Comparison of ENCODE assay signal across 15 cellular contexts in genomic region chr5:150505041-150505511, GRCh38. TPM values are rescaled to one million over a fixed set of nuclear protein-coding genes. Genes with fewer than 3 reads are reported as not detected.
DNase-seq lines count a peak whose midpoint lies in the region; ATAC-seq and TF ChIP-seq lines count a peak whose summit lies in the region.
"Had no signal": no experiment of that assay in that cellular context is flagged by ENCODE, and none has a peak within 500 bp of the region (broad histone marks: within the 10 kb centered on the region; RNA-seq: fewer than 3 reads in every experiment).

No MANE protein-coding gene starts in this region.

- DNase-seq in A172 (ENCODE audit: low spot score) (peak; percentile 97), WERI-Rb-1 (no peak), sigmoid colon (no peak), occipital lobe (lab: John Stamatoyannopoulos, UW) (no peak), natural killer cell (no peak)
- DNase-seq in activated CD4-positive, alpha-beta T cell treated with anti-CD3 and anti-CD28 coated beads, Interleukin-2, amount 50 U/mL, for 48 hours, result no peak
- no peak for DNase-seq in activated CD4-positive, alpha-beta T cell treated with anti-CD3 and anti-CD28 coated beads for 1 hour
- DNase-seq: activated CD8-positive, alpha-beta memory T cell treated with anti-CD3 and anti-CD28 coated beads, Interleukin-2, amount 50 U/mL, for 4 hours; MM.1S; naive B cell; right lobe of liver had no signal

- no peaks in the 10 kb centered on the region for H3K36me3 Mint-ChIP-seq in natural killer cell
- H3K36me3 Mint-ChIP-seq: activated naive CD4-positive, alpha-beta T cell treated with anti-CD3 and anti-CD28 coated beads, Interleukin-2, amount 50 U/mL, for 72 hours; naive B cell; WTC11 had no signal

- H3K9me3 ChIP-seq in WERI-Rb-1 (ENCODE audit: severe bottlenecking) (no peaks in the 10 kb centered on the region), gastroesophageal sphincter (no peaks in the 10 kb centered on the region), sigmoid colon (no peaks in the 10 kb centered on the region)
- H3K9me3 ChIP-seq: right lobe of liver had no signal

- H3K27ac ChIP-seq in WERI-Rb-1 (peak overlapping the region; percentile 93), gastroesophageal sphincter (peak overlapping the region in 3 of 4 donors; percentile 34 to 73 (median 50)), sigmoid colon (peak overlapping the region; percentile 12 to 69 (median 54))

- H3K27me3 ChIP-seq in WERI-Rb-1 (ENCODE audit: insufficient read depth, low read depth, severe bottlenecking), result no peaks in the 10 kb centered on the region
- H3K27me3 ChIP-seq in gastroesophageal sphincter, result no peaks in the 10 kb centered on the region
- H3K27me3 ChIP-seq in sigmoid colon, result no peaks in the 10 kb centered on the region
- H3K27me3 ChIP-seq: right lobe of liver had no signal

- 65 to 79% methylated on average over 5 to 6 of the region's 8 CpGs for WGBS in gastroesophageal sphincter (ENCODE audit: low coverage in 1 of 2), 2 donors
- WGBS in sigmoid colon, 2 donors, result 89 to 91% methylated on average over 8 of the region's 8 CpGs

- TF ChIP-seq CTCF in WERI-Rb-1 (IDR thresholded peaks at IDR 0.05; ENCODE audit: low read depth, low read length), result no peak
- no peak for TF ChIP-seq CTCF in gastroesophageal sphincter (IDR thresholded peaks at IDR 0.05)
- TF ChIP-seq CTCF in sigmoid colon (IDR thresholded peaks at IDR 0.05), result no peak
- TF ChIP-seq CTCF in natural killer cell (IDR thresholded peaks at IDR 0.05), result no peak

- H3K4me3 ChIP-seq in WERI-Rb-1 (ENCODE audit: low read depth, low read length), result no peak overlapping the region
- H3K4me3 ChIP-seq in gastroesophageal sphincter, result no peak overlapping the region
- H3K4me3 ChIP-seq in sigmoid colon, result no peak overlapping the region
- H3K4me3 ChIP-seq: right lobe of liver had no signal

- H3K4me1 Mint-ChIP-seq in natural killer cell, result no peaks in the 10 kb centered on the region

- peaks cover 10% of the 10 kb centered on the region for H3K36me3 ChIP-seq in WERI-Rb-1
- H3K36me3 ChIP-seq in gastroesophageal sphincter, result no peaks in the 10 kb centered on the region
- no peaks in the 10 kb centered on the region for H3K36me3 ChIP-seq in sigmoid colon

- no peak for TF ChIP-seq POLR2A in gastroesophageal sphincter (IDR thresholded peaks at IDR 0.05)
- TF ChIP-seq POLR2A in sigmoid colon (IDR thresholded peaks at IDR 0.05), result no peak

- TF ChIP-seq EP300 in gastroesophageal sphincter (IDR thresholded peaks at IDR 0.05) (no peak), sigmoid colon (IDR thresholded peaks at IDR 0.05) (no peak)

- H3K9me3 Mint-ChIP-seq in natural killer cell, result no peaks in the 10 kb centered on the region
- H3K9me3 Mint-ChIP-seq: activated naive CD4-positive, alpha-beta T cell treated with anti-CD3 and anti-CD28 coated beads, Interleukin-2, amount 50 U/mL, for 72 hours; dendritic cell treated with granulocyte-macrophage colony-stimulating factor and Interleukin-4, amounts not matched to agents 40 ng/mL and 50 ng/mL, for 4 days; naive B cell; WTC11 had no signal

- intact Hi-C loops in sigmoid colon (cut with DNase I) (no loop called here), natural killer cell (cut with micrococcal nuclease) (no loop called here)

- ATAC-seq in gastroesophageal sphincter (no peak), natural killer cell (no peak)
- ATAC-seq: activated naive CD4-positive, alpha-beta T cell treated with anti-CD3 and anti-CD28 coated beads, Interleukin-2, amount 50 U/mL, for 72 hours; WTC11 had no signal

- H3K4me3 Mint-ChIP-seq in natural killer cell, result no peak overlapping the region
- H3K4me3 Mint-ChIP-seq: dendritic cell treated with granulocyte-macrophage colony-stimulating factor and Interleukin-4, amounts not matched to agents 40 ng/mL and 50 ng/mL, for 4 days; naive B cell; WTC11 had no signal

- H3K27me3 Mint-ChIP-seq in natural killer cell (ENCODE audit: low read depth in 2 of 2), result no peaks in the 10 kb centered on the region
- H3K27me3 Mint-ChIP-seq: dendritic cell treated with granulocyte-macrophage colony-stimulating factor and Interleukin-4, amounts not matched to agents 40 ng/mL and 50 ng/mL, for 4 days; naive B cell had no signal

- no peak overlapping the region for H3K27ac Mint-ChIP-seq in natural killer cell
- H3K27ac Mint-ChIP-seq: activated naive CD4-positive, alpha-beta T cell treated with anti-CD3 and anti-CD28 coated beads, Interleukin-2, amount 50 U/mL, for 72 hours; dendritic cell treated with granulocyte-macrophage colony-stimulating factor and Interleukin-4, amounts not matched to agents 40 ng/mL and 50 ng/mL, for 4 days had no signal

- H3K4me1 ChIP-seq in gastroesophageal sphincter (peaks cover 12 to 100% (median 80%) of the 10 kb centered on the region in 3 donors), sigmoid colon (peaks cover 0 to 97% (median 95%) of the 10 kb centered on the region in 4 donors)

RNA-seq across cellular contexts. Expression of gene NDST1, which starts 2.9 kb away (rescaled TPM):
- 55.4 and 77.8 TPM in 2 replicates for total RNA-seq in A172 (2014; rRNA removed; shearing (Covaris generic))
- total RNA-seq in gastroesophageal sphincter, result 100 to 1,000 TPM in 1 of 4 donors, 10 to 100 TPM in 3; 58.3 to 146 (median 72.1) TPM
- 10 to 100 TPM; 26.5 to 74.8 (median 43.7) TPM for total RNA-seq in sigmoid colon
- polyA plus RNA-seq in sigmoid colon, result 10 to 100 TPM in 2 of 3 donors, 1 to 10 TPM in 1; 5.4 to 39.4 (median 13.9) TPM
- 23.1 TPM for total RNA-seq in occipital lobe
- total RNA-seq in natural killer cell, result 10 to 100 TPM in 1 of 3 donors, 1 to 10 TPM in 2; 2.8 to 12.3 (median 4.3) TPM

RNA-seq across cellular contexts. Expression of gene RPS14, which starts 55.5 kb away (rescaled TPM):
- total RNA-seq in A172 (2014; rRNA removed; shearing (Covaris generic)), result 2,916 and 3,804 TPM in 2 replicates
- 1,000 to 10,000 TPM; 1,275 to 3,828 (median 2,502) TPM for total RNA-seq in gastroesophageal sphincter
- 1,000 to 10,000 TPM; 3,111 to 5,491 (median 5,342) TPM for total RNA-seq in sigmoid colon
- polyA plus RNA-seq in sigmoid colon, result 1,000 to 10,000 TPM; 3,769 to 7,878 (median 4,593) TPM
- 2,126 TPM for total RNA-seq in occipital lobe
- total RNA-seq in natural killer cell, result 1,000 to 10,000 TPM; 1,744 to 2,278 (median 2,016) TPM
